1 cellular context compared by ENCODE assay signal in the genomic region with DNA sequence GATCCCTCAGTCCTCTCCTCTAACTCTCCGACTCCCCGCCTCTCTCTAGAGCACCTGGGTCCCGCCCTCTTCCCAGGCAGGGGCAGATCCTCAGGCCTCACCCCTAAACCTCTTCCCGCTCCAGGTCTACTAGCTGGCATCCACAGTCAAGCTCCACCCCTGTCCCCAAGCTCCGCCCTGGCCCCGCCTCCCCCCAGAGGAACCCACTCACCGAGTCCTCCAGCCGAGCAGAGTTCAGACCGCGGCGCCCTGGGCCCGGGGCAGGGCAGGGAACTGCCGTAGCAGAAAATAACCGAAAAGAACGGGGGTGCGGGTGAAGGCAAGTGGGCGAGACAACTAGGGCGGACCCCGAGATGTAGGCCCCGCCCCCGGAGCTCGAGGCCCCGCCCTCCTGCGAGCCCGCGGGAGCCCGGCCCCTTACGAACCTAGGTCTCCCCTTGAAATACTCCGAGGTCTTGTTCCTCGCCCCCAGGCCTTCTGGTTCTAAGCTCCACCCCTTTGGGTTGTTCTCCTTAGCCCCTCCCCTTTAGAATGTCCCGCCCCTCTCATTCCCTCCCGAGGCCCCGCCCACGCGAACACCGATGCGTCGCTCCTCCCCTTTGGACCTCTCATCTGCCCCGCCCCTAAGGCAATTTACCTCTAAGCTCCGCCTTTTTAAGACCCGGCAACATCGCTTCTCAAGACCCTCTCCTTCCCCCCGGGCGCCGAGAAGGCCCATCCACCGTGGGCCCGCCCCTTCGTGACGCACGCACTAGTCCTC.
A peak's percentile ranks its signal among the peaks of the same experiment; 100 is the strongest.
TF ChIP-seq lines count a peak whose summit lies in the region.

A gene with protein sequence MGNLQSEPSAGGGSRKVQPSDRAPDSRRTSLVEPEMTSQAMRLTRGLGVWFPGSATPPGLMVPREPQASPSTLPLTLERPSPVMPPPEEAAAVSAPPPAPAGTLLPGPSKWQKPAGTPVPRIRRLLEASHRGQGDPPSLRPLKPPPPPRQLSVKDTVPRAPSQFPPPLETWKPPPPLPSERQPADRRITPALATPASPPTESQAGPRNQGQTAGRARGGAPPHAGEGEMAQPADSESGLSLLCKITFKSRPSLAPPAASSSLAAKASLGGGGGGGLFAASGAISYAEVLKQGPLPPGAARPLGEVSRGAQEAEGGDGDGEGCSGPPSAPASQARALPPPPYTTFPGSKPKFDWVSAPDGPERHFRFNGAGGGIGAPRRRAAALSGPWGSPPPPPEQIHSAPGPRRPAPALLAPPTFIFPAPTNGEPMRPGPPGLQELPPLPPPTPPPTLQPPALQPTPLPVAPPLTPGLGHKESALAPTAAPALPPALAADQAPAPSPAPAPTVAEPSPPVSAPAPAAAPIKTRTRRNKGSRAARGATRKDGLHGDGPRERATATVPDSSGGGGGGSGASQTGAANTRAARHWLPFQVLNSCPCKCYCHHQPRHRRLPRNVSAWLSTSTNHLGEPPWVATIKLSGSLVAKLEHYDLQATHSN (minus strand): TSS at position 485 of the 760 bp plus-strand sequence. CDS start 773 bp downstream, outside the sequence.

TF ChIP-seq in HEK293, 187 proteins besides CTCF, POLR2A, EP300 and RAD21 (continued from another document and continues in another):
- TF ChIP-seq GFI1B (tag by site-specific recombination; IDR thresholded peaks at IDR 0.05), result no peak
- TF ChIP-seq, protein P1, sequence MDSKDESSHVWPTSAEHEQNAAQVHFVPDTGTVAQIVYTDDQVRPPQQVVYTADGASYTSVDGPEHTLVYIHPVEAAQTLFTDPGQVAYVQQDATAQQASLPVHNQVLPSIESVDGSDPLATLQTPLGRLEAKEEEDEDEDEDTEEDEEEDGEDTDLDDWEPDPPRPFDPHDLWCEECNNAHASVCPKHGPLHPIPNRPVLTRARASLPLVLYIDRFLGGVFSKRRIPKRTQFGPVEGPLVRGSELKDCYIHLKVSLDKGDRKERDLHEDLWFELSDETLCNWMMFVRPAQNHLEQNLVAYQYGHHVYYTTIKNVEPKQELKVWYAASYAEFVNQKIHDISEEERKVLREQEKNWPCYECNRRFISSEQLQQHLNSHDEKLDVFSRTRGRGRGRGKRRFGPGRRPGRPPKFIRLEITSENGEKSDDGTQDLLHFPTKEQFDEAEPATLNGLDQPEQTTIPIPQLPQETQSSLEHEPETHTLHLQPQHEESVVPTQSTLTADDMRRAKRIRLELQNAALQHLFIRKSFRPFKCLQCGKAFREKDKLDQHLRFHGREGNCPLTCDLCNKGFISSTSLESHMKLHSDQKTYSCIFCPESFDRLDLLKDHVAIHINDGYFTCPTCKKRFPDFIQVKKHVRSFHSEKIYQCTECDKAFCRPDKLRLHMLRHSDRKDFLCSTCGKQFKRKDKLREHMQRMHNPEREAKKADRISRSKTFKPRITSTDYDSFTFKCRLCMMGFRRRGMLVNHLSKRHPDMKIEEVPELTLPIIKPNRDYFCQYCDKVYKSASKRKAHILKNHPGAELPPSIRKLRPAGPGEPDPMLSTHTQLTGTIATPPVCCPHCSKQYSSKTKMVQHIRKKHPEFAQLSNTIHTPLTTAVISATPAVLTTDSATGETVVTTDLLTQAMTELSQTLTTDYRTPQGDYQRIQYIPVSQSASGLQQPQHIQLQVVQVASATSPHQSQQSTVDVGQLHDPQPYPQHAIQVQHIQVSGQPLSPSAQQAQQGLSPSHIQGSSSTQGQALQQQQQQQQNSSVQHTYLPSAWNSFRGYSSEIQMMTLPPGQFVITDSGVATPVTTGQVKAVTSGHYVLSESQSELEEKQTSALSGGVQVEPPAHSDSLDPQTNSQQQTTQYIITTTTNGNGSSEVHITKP (tag by site-specific recombination; IDR thresholded peaks at IDR 0.05), result peak; percentile 89
- TF ChIP-seq KLF8 (tag by site-specific recombination; IDR thresholded peaks at IDR 0.05), result peak; percentile 90
- TF ChIP-seq ZFP3 (tag by site-specific recombination; IDR thresholded peaks at IDR 0.05; ENCODE audit: low read depth), result no peak
- TF ChIP-seq, protein P2, sequence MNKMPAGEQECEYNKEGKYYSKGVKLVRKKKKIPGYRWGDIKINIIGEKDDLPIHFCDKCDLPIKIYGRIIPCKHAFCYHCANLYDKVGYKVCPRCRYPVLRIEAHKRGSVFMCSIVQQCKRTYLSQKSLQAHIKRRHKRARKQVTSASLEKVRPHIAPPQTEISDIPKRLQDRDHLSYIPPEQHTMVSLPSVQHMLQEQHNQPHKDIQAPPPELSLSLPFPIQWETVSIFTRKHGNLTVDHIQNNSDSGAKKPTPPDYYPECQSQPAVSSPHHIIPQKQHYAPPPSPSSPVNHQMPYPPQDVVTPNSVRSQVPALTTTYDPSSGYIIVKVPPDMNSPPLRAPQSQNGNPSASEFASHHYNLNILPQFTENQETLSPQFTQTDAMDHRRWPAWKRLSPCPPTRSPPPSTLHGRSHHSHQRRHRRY (tag by site-specific recombination; IDR thresholded peaks at IDR 0.05), result no peak
- TF ChIP-seq, protein P3, sequence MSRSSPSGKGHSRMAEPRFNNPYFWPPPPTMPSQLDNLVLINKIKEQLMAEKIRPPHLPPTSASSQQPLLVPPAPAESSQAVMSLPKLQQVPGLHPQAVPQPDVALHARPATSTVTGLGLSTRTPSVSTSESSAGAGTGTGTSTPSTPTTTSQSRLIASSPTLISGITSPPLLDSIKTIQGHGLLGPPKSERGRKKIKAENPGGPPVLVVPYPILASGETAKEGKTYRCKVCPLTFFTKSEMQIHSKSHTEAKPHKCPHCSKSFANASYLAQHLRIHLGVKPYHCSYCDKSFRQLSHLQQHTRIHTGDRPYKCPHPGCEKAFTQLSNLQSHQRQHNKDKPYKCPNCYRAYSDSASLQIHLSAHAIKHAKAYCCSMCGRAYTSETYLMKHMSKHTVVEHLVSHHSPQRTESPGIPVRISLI (tag by site-specific recombination; IDR thresholded peaks at IDR 0.05), result no peak
- TF ChIP-seq TCF7L2 (IDR thresholded peaks at IDR 0.05; ENCODE audit: borderline replicate concordance, low read depth, low read length), result no peak
- peak; percentile 100 for TF ChIP-seq SP3 (tag by site-specific recombination; IDR thresholded peaks at IDR 0.05)
- no peak for TF ChIP-seq MYNN (tag by site-specific recombination; IDR thresholded peaks at IDR 0.05; ENCODE audit: borderline replicate concordance)
- no peak for TF ChIP-seq ZNF501 (tag by site-specific recombination; IDR thresholded peaks at IDR 0.05)
- TF ChIP-seq ZNF10 (tag by site-specific recombination; IDR thresholded peaks at IDR 0.05), result no peak
- peak; percentile 85 for TF ChIP-seq GLIS2 (tag by site-specific recombination; IDR thresholded peaks at IDR 0.05)
- TF ChIP-seq ZBTB7A (tag by site-specific recombination; IDR thresholded peaks at IDR 0.05; ENCODE audit: low read depth), result no peak
- no peak for TF ChIP-seq ZNF404 (tag by site-specific recombination; IDR thresholded peaks at IDR 0.05)
- TF ChIP-seq GLI4 (tag by site-specific recombination; IDR thresholded peaks at IDR 0.05), result no peak
- 0 out of 2 replicates have a peak, but pooled peaks have one; percentile 8 for TF ChIP-seq ZNF629 (tag by site-specific recombination; IDR thresholded peaks at IDR 0.05)
- no peak for TF ChIP-seq SETDB1 (IDR thresholded peaks at IDR 0.05; ENCODE audit: insufficient read length, low read length)
- TF ChIP-seq, protein P4, sequence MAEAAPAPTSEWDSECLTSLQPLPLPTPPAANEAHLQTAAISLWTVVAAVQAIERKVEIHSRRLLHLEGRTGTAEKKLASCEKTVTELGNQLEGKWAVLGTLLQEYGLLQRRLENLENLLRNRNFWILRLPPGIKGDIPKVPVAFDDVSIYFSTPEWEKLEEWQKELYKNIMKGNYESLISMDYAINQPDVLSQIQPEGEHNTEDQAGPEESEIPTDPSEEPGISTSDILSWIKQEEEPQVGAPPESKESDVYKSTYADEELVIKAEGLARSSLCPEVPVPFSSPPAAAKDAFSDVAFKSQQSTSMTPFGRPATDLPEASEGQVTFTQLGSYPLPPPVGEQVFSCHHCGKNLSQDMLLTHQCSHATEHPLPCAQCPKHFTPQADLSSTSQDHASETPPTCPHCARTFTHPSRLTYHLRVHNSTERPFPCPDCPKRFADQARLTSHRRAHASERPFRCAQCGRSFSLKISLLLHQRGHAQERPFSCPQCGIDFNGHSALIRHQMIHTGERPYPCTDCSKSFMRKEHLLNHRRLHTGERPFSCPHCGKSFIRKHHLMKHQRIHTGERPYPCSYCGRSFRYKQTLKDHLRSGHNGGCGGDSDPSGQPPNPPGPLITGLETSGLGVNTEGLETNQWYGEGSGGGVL (tag by site-specific recombination; IDR thresholded peaks at IDR 0.05), result no peak
- TF ChIP-seq HOXA7 (CRISPR knock-in tag; IDR thresholded peaks at IDR 0.05; ENCODE audit: borderline replicate concordance), result no peak
- peak; percentile 66 for TF ChIP-seq EGR2 (tag by site-specific recombination; IDR thresholded peaks at IDR 0.05; ENCODE audit: low read depth)
- no peak for TF ChIP-seq ZNF777 (tag by site-specific recombination; IDR thresholded peaks at IDR 0.05; ENCODE audit: borderline replicate concordance)
- TF ChIP-seq ZNF239 (tag by site-specific recombination; IDR thresholded peaks at IDR 0.05), result no peak
- TF ChIP-seq, protein P5, sequence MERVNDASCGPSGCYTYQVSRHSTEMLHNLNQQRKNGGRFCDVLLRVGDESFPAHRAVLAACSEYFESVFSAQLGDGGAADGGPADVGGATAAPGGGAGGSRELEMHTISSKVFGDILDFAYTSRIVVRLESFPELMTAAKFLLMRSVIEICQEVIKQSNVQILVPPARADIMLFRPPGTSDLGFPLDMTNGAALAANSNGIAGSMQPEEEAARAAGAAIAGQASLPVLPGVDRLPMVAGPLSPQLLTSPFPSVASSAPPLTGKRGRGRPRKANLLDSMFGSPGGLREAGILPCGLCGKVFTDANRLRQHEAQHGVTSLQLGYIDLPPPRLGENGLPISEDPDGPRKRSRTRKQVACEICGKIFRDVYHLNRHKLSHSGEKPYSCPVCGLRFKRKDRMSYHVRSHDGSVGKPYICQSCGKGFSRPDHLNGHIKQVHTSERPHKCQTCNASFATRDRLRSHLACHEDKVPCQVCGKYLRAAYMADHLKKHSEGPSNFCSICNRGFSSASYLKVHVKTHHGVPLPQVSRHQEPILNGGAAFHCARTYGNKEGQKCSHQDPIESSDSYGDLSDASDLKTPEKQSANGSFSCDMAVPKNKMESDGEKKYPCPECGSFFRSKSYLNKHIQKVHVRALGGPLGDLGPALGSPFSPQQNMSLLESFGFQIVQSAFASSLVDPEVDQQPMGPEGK (tag by site-specific recombination; IDR thresholded peaks at IDR 0.05), result peak; percentile 8
- TF ChIP-seq ZNF624 (tag by site-specific recombination; IDR thresholded peaks at IDR 0.05), result no peak
- no peak for TF ChIP-seq KLF10 (tag by site-specific recombination; IDR thresholded peaks at IDR 0.05)
- TF ChIP-seq ZXDB (tag by site-specific recombination; IDR thresholded peaks at IDR 0.05), result no peak; the same call in none of the 2 replicates
- TF ChIP-seq, protein P6, sequence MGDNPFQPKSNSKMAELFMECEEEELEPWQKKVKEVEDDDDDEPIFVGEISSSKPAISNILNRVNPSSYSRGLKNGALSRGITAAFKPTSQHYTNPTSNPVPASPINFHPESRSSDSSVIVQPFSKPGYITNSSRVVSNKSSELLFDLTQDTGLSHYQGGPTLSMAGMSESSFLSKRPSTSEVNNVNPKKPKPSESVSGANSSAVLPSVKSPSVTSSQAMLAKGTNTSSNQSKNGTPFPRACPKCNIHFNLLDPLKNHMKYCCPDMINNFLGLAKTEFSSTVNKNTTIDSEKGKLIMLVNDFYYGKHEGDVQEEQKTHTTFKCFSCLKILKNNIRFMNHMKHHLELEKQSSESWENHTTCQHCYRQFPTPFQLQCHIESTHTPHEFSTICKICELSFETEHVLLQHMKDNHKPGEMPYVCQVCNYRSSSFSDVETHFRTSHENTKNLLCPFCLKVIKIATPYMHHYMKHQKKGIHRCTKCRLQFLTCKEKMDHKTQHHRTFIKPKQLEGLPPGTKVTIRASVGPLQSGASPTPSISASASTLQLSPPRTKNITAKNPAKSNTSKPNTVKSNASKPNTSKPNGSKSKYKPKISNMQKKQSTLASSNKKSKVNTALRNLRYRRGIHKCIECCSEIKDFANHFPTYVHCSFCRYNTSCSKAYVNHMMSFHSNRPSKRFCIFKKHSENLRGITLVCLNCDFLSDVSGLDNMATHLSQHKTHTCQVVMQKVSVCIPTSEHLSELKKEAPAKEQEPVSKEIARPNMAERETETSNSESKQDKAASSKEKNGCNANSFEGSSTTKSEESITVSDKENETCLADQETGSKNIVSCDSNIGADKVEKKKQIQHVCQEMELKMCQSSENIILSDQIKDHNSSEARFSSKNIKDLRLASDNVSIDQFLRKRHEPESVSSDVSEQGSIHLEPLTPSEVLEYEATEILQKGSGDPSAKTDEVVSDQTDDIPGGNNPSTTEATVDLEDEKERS (tag by site-specific recombination; IDR thresholded peaks at IDR 0.05), result no peak
- TF ChIP-seq, protein P7, sequence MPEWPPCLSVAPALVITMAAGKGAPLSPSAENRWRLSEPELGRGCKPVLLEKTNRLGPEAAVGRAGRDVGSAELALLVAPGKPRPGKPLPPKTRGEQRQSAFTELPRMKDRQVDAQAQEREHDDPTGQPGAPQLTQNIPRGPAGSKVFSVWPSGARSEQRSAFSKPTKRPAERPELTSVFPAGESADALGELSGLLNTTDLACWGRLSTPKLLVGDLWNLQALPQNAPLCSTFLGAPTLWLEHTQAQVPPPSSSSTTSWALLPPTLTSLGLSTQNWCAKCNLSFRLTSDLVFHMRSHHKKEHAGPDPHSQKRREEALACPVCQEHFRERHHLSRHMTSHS (tag by site-specific recombination; IDR thresholded peaks at IDR 0.05), result no peak
- no peak for TF ChIP-seq ZNF112 (tag by site-specific recombination; IDR thresholded peaks at IDR 0.05)
- no peak for TF ChIP-seq HOXC10 (CRISPR knock-in tag; IDR thresholded peaks at IDR 0.05)
- TF ChIP-seq ZNF174 (tag by site-specific recombination; IDR thresholded peaks at IDR 0.05), result no peak
- no peak for TF ChIP-seq ZNF292 (tag by site-specific recombination; IDR thresholded peaks at IDR 0.05; ENCODE audit: borderline replicate concordance, low read depth)
- peak; percentile 83 for TF ChIP-seq ZFHX2 (tag by site-specific recombination; conservative IDR thresholded peaks at IDR 0.05)
- no peak for TF ChIP-seq ZNF654 (tag by site-specific recombination; IDR thresholded peaks at IDR 0.05; ENCODE audit: low read depth)
- TF ChIP-seq ZNF785 (tag by site-specific recombination; IDR thresholded peaks at IDR 0.05), result no peak
- no peak for TF ChIP-seq ZSCAN23 (tag by site-specific recombination; IDR thresholded peaks at IDR 0.05)
- TF ChIP-seq, protein P8, sequence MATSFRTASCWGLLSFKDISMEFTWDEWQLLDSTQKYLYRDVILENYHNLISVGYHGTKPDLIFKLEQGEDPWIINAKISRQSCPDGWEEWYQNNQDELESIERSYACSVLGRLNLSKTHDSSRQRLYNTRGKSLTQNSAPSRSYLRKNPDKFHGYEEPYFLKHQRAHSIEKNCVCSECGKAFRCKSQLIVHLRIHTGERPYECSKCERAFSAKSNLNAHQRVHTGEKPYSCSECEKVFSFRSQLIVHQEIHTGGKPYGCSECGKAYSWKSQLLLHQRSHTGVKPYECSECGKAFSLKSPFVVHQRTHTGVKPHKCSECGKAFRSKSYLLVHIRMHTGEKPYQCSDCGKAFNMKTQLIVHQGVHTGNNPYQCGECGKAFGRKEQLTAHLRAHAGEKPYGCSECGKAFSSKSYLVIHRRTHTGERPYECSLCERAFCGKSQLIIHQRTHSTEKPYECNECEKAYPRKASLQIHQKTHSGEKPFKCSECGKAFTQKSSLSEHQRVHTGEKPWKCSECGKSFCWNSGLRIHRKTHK (tag by site-specific recombination; IDR thresholded peaks at IDR 0.05), result no peak
- TF ChIP-seq ZNF391 (tag by site-specific recombination; IDR thresholded peaks at IDR 0.05; ENCODE audit: borderline replicate concordance, low read depth), result no peak
- TF ChIP-seq MZF1 (tag by site-specific recombination; IDR thresholded peaks at IDR 0.05; ENCODE audit: borderline replicate concordance), result no peak
- TF ChIP-seq GLI2 (tag by site-specific recombination; IDR thresholded peaks at IDR 0.05; ENCODE audit: borderline replicate concordance, low read depth), result no peak
- no peak for TF ChIP-seq ZNF510 (tag by site-specific recombination; IDR thresholded peaks at IDR 0.05; ENCODE audit: insufficient replicate concordance)
- TF ChIP-seq ZNF433 (tag by site-specific recombination; IDR thresholded peaks at IDR 0.05; ENCODE audit: low read depth), result no peak
- no peak for TF ChIP-seq YY2 (tag by site-specific recombination; IDR thresholded peaks at IDR 0.05)
